Comparison of ENCODE assay signal across 25 cellular contexts in genomic region chr16:86378831-86379504, GRCh38.
"Had no signal": no experiment of that assay in that cellular context is flagged by ENCODE, and none has a peak within 500 bp of the region (broad histone marks: within the 10 kb centered on the region; RNA-seq: fewer than 3 reads in every experiment).

No MANE protein-coding gene starts in this region.

- H3K27me3 ChIP-seq: ascending aorta, brain microvascular endothelial cell had no signal

- DNase-seq: activated CD4-positive, alpha-beta memory T cell treated with anti-CD3 and anti-CD28 coated beads for 36 hours; activated CD4-positive, alpha-beta T cell treated with anti-CD3 and anti-CD28 coated beads for 36 hours; activated CD4-positive, alpha-beta T cell treated with anti-CD3 and anti-CD28 coated beads, Interleukin-2, amount 10 ng/mL, durations not matched to agents 24 days and 14 days; activated CD4-positive, CD25-positive, alpha-beta regulatory T cell; activated CD4-positive, CD25-positive, alpha-beta regulatory T cell treated with anti-CD3 and anti-CD28 coated beads, Interleukin-2, amount 50 U/mL, for 72 hours; activated CD8-positive, alpha-beta memory T cell treated with anti-CD3 and anti-CD28 coated beads, Interleukin-2, amount 50 U/mL, for 48 hours; activated CD8-positive, alpha-beta T cell treated with anti-CD3 and anti-CD28 coated beads, Interleukin-2, amount 10 ng/mL, durations not matched to agents 7 days and 5 days; activated gamma-delta T cell; activated naive CD4-positive, alpha-beta T cell; activated naive CD4-positive, alpha-beta T cell treated with anti-CD3 and anti-CD28 coated beads, Interleukin-2, amount 10 ng/mL, durations not matched to agents 7 days and 5 days; activated naive CD8-positive, alpha-beta T cell treated with anti-CD3 and anti-CD28 coated beads, Interleukin-2, amount 10 ng/mL, durations not matched to agents 7 days and 5 days; activated T-cell treated with anti-CD3 and anti-CD28 coated beads for 4 hours; activated T-cell treated with anti-CD3 and anti-CD28 coated beads, Interleukin-2, amount 50 U/mL, for 24 hours; activated T-cell treated with anti-CD3 and anti-CD28 coated beads, Interleukin-2, amount 50 U/mL, for 72 hours; brain microvascular endothelial cell; dorsolateral prefrontal cortex; effector memory CD4-positive, alpha-beta T cell; endodermal cell; T-helper 17 cell; T1000; WERI-Rb-1 had no signal

- H3K4me1 ChIP-seq: ascending aorta had no signal

- H3K36me3 ChIP-seq: ascending aorta, brain microvascular endothelial cell, WERI-Rb-1 had no signal

- ATAC-seq: activated CD4-positive, alpha-beta T cell treated with anti-CD3 and anti-CD28 coated beads for 36 hours; activated CD8-positive, alpha-beta T cell treated with anti-CD3 and anti-CD28 coated beads, Interleukin-2, amount 10 ng/mL, durations not matched to agents 7 days and 5 days; activated naive CD4-positive, alpha-beta T cell treated with anti-CD3 and anti-CD28 coated beads, Interleukin-2, amount 50 U/mL, for 72 hours; activated T-cell treated with anti-CD3 and anti-CD28 coated beads, Interleukin-2, amount 50 U/mL, for 72 hours; esophagus mucosa; T-helper 17 cell had no signal

- H3K27ac ChIP-seq: ascending aorta, brain microvascular endothelial cell, coronary artery, dorsolateral prefrontal cortex, WERI-Rb-1 had no signal

- H3K4me3 ChIP-seq: ascending aorta, coronary artery, dorsolateral prefrontal cortex had no signal
